ENCODE assay signal across 16 cellular contexts in the genomic region with DNA sequence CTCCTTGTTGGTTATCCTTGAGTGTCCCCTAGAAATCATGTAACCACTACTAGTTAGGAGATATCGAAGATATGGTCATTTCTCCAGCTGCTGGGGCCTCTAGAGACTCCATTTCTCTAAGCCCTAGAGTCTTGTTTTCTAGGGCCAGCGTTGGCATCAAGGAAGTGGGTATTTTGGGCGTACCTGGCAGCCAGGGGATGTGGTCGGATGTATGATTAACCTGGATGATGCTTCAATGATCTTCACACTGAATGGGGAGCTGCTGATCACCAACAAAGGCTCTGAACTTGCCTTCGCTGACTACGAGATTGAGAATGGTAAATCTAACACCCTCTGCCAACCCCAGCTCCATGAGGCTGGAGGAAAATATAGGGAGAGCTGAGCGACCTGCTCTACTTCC.
"Had no signal": no experiment of that assay in that cellular context is flagged by ENCODE, and none has a peak within 500 bp of the region (broad histone marks: within the 10 kb centered on the region; RNA-seq: fewer than 3 reads in every experiment).

No MANE protein-coding gene starts in this region.

- H3K27ac ChIP-seq: cardiac muscle cell, esophagus muscularis mucosa, heart right ventricle, spleen, upper lobe of right lung had no signal

- DNase-seq: activated B cell treated with CpG ODN at 0.5 μM for 24 hours; activated CD4-positive, alpha-beta memory T cell treated with anti-CD3 and anti-CD28 coated beads, Interleukin-2, amount 10 ng/mL, durations not matched to agents 7 days and 5 days; activated CD4-positive, alpha-beta T cell treated with anti-CD3 and anti-CD28 coated beads for 4 hours; activated CD8-positive, alpha-beta memory T cell treated with anti-CD3 and anti-CD28 coated beads, Interleukin-2, amount 10 ng/mL, durations not matched to agents 7 days and 5 days; activated naive CD4-positive, alpha-beta T cell; activated naive CD8-positive, alpha-beta T cell treated with anti-CD3 and anti-CD28 coated beads, Interleukin-2, amount 10 ng/mL, durations not matched to agents 7 days and 5 days; amygdala; effector memory CD4-positive, alpha-beta T cell; heart right ventricle; occipital lobe; retina; spleen; stimulated activated naive B cell treated with anti-CD40 and anti-IgM and Interleukin-4, amounts not matched to agents 10 μg/mL and 1 μg/mL and 100 μg/mL, for 72 hours; upper lobe of right lung had no signal

- ATAC-seq: activated CD8-positive, alpha-beta memory T cell treated with anti-CD3 and anti-CD28 coated beads, Interleukin-2, amount 10 ng/mL, durations not matched to agents 7 days and 5 days; heart right ventricle; stimulated activated naive B cell treated with anti-CD40 and anti-IgM and Interleukin-4, amounts not matched to agents 10 μg/mL and 1 μg/mL and 100 μg/mL, for 72 hours; upper lobe of right lung had no signal
